8 cellular contexts compared by ENCODE assay signal in genomic region chr4:65670331-65671031, GRCh38. TPM values are rescaled to one million over a fixed set of nuclear protein-coding genes. Genes with fewer than 3 reads are reported as not detected.
DNase-seq lines count a peak whose midpoint lies in the region; ATAC-seq, FAIRE-seq and TF ChIP-seq lines count a peak whose summit lies in the region.

Gene EPHA5 (minus strand): TSS chr4:65670489. CDS start chr4:65669742, 747 bp downstream.

- no peak for TF ChIP-seq CTCF in HFFc6 (IDR thresholded peaks at IDR 0.05)

- 1 to 6% (median 4%) methylated on average over 51 of the region's 51 CpGs for WGBS in small intestine, 3 donors

- no peaks in the 10 kb centered on the region for H3K36me3 Mint-ChIP-seq in HFFc6 (ENCODE audit: low read depth)

- no peak within 1 kb of the TSS for H3K4me3 ChIP-seq in small intestine (ENCODE audit: low read depth in 1 of 2, low read length in 2 of 2)

- no peaks in the 10 kb centered on the region for H3K36me3 ChIP-seq in small intestine (ENCODE audit: control insufficient read depth in 2 of 2, insufficient read depth in 2 of 2, low read length in 2 of 2)

- no peak for ATAC-seq in HG03520 (IDR thresholded peaks at IDR 0.05; ENCODE audit: unreplicated experiment)

- H3K27me3 Mint-ChIP-seq in HFFc6 (ENCODE audit: insufficient read depth) = peaks cover 21% of the 10 kb centered on the region

- no peak for FAIRE-seq in small intestine (lab: Jason Lieb, UNC)

- H3K9me3 ChIP-seq in small intestine (ENCODE audit: control insufficient read depth, low read depth) = no peaks in the 10 kb centered on the region

- H3K27me3 ChIP-seq in small intestine (ENCODE audit: control insufficient read depth in 2 of 2, insufficient read depth in 2 of 2, low read length in 2 of 2) = peaks cover 0 to 17% of the 10 kb centered on the region in 2 donors

- H3K4me1 Mint-ChIP-seq in HFFc6 (ENCODE audit: low read depth) = peaks cover 20% of the 10 kb centered on the region

- DNase-seq in AG20443 (ENCODE audit: low spot score) (peak; percentile 56), HFFc6 (no peak), NCI-H774 (lab: John Stamatoyannopoulos, UW) (peak; percentile 66), cerebellar cortex (ENCODE audit: low spot score) (peak; percentile 34), iris pigment epithelial cell (ENCODE audit: low read depth) (peak; percentile 87), small intestine (peak; percentile 1)
- no peak for DNase-seq in stimulated activated CD4-positive, alpha-beta T cell treated with anti-CD3 and anti-CD28 coated beads, Interleukin-4, amount 100 ng/mL, for 1 hour

- no peaks in the 10 kb centered on the region for H3K4me1 ChIP-seq in small intestine (ENCODE audit: control insufficient read depth in 2 of 2, insufficient read depth in 1 of 2, low read depth in 1 of 2, low read length in 1 of 2)

- no peak within 1 kb of the TSS for H3K27ac ChIP-seq in small intestine (ENCODE audit: low read depth in 1 of 2, low read length in 1 of 2)

- no peaks in the 10 kb centered on the region; the same call in 1 of the 2 replicates for H3K9me3 Mint-ChIP-seq in HFFc6

- H3K27ac Mint-ChIP-seq in HFFc6 = no peak within 1 kb of the TSS

- H3K4me3 Mint-ChIP-seq in HFFc6 = peak within 1 kb of the TSS; percentile 69

RNA-seq across cellular contexts. Expression of gene EPHA5, which starts in this region (rescaled TPM):
- not detected for total RNA-seq in HFFc6 (2021; fragmentation: NEBNext Ultra II Directional; extraction: Animal tissue kit (Norgen Biotek cat#: 25700))
- polyA plus RNA-seq in small intestine = under 1 TPM in 1 of 3 donors, not detected in 2; 0.03 TPM

Comparison
In these comparisons a context has a peak if more than half of its experiments do, and no peak if none do; other contexts are left out.
1. Peak in DNase-seq in small intestine; RNA of the gene not detected or under 1 TPM.
2. DNase-seq: peak in AG20443 (single experiment), NCI-H774 (single experiment), cerebellar cortex (single experiment) and iris pigment epithelial cell (single experiment); none in HFFc6 (single experiment) and stimulated activated CD4-positive, alpha-beta T cell treated with anti-CD3 and anti-CD28 coated beads, Interleukin-4, amount 100 ng/mL, for 1 hour (single experiment).